13 cellular contexts compared by ENCODE assay signal in genomic region chr12:117060236-117060926, GRCh38. TPM values are rescaled to one million over a fixed set of nuclear protein-coding genes. Genes with fewer than 3 reads are reported as not detected.
DNase-seq lines count a peak whose midpoint lies in the region; ATAC-seq and TF ChIP-seq lines count a peak whose summit lies in the region.
"Had no signal": no experiment of that assay in that cellular context is flagged by ENCODE, and none has a peak within 500 bp of the region (broad histone marks: within the 10 kb centered on the region; RNA-seq: fewer than 3 reads in every experiment).

No MANE protein-coding gene starts in this region.

- intact Hi-C loops in activated CD8-positive, alpha-beta T cell treated with anti-CD3 and anti-CD28 coated beads for 36 hours (cut with micrococcal nuclease): no loop called here

- peak overlapping the region; percentile 75 for H3K27ac Mint-ChIP-seq in activated CD8-positive, alpha-beta T cell treated with anti-CD3 and anti-CD28 coated beads, Interleukin-2, amount 10 ng/mL, durations not matched to agents 7 days and 5 days
- H3K27ac Mint-ChIP-seq in activated CD8-positive, alpha-beta T cell treated with anti-CD3 and anti-CD28 coated beads for 36 hours: no peak overlapping the region
- H3K27ac Mint-ChIP-seq in type B pancreatic cell: peak overlapping the region; percentile 86
- H3K27ac Mint-ChIP-seq: activated T-helper 1 cell treated with anti-CD3 and anti-CD28 coated beads, Interleukin-12 subunit alpha, Interleukin-12 subunit beta, Interleukin-2, Interleukin-4 antibody, amounts not matched to agents 30 ng/mL and 10 ng/mL and 1 ng/mL, durations not matched to agents 14 hours and 24 hours and 36 hours had no signal

- CTCF ChIA-PET in activated CD8-positive, alpha-beta T cell treated with anti-CD3 and anti-CD28 coated beads, Interleukin-2, amount 10 ng/mL, durations not matched to agents 7 days and 5 days (lab: Charles Lee): interaction anchor here (1.0 to 1.6 kb wide), 2 partner anchors 36 to 59 kb away, joined by 3 read pairs; no protein-coding TSS in a partner anchor
- CTCF ChIA-PET in activated CD8-positive, alpha-beta T cell treated with anti-CD3 and anti-CD28 coated beads for 36 hours (lab: Charles Lee): no interaction called here

- H3K27me3 Mint-ChIP-seq in activated CD8-positive, alpha-beta T cell treated with anti-CD3 and anti-CD28 coated beads, Interleukin-2, amount 10 ng/mL, durations not matched to agents 7 days and 5 days (ENCODE audit: low read depth): no peaks in the 10 kb centered on the region
- no peaks in the 10 kb centered on the region for H3K27me3 Mint-ChIP-seq in activated CD8-positive, alpha-beta T cell treated with anti-CD3 and anti-CD28 coated beads for 36 hours
- H3K27me3 Mint-ChIP-seq in type B pancreatic cell: peaks cover 9% of the 10 kb centered on the region

- no peak for ATAC-seq in activated CD8-positive, alpha-beta T cell treated with anti-CD3 and anti-CD28 coated beads, Interleukin-2, amount 10 ng/mL, durations not matched to agents 7 days and 5 days
- ATAC-seq in activated CD8-positive, alpha-beta T cell treated with anti-CD3 and anti-CD28 coated beads for 36 hours: no peak
- ATAC-seq in HG03439 (IDR thresholded peaks at IDR 0.05; ENCODE audit: unreplicated experiment): no peak

- no peaks in the 10 kb centered on the region for H3K9me3 Mint-ChIP-seq in activated CD8-positive, alpha-beta T cell treated with anti-CD3 and anti-CD28 coated beads, Interleukin-2, amount 10 ng/mL, durations not matched to agents 7 days and 5 days (ENCODE audit: insufficient read depth)
- no peaks in the 10 kb centered on the region for H3K9me3 Mint-ChIP-seq in activated CD8-positive, alpha-beta T cell treated with anti-CD3 and anti-CD28 coated beads for 36 hours
- H3K9me3 Mint-ChIP-seq in type B pancreatic cell: no peaks in the 10 kb centered on the region
- H3K9me3 Mint-ChIP-seq: activated T-helper 1 cell treated with anti-CD3 and anti-CD28 coated beads, Interleukin-12 subunit alpha, Interleukin-12 subunit beta, Interleukin-2, Interleukin-4 antibody, amounts not matched to agents 30 ng/mL and 10 ng/mL and 1 ng/mL, durations not matched to agents 14 hours and 24 hours and 36 hours had no signal

- no peak for DNase-seq in activated CD8-positive, alpha-beta T cell treated with anti-CD3 and anti-CD28 coated beads, Interleukin-2, amount 10 ng/mL, durations not matched to agents 7 days and 5 days
- no peak for DNase-seq in activated CD8-positive, alpha-beta T cell treated with anti-CD3 and anti-CD28 coated beads for 36 hours
- peak in 27 of 51 donors; percentile 4 to 78 (median 37) for DNase-seq in hypothalamus (lab: John Stamatoyannopoulos, UW)
- no peak for DNase-seq in type B pancreatic cell (ENCODE audit: extremely low spot score, unreplicated experiment)
- no peak for DNase-seq in GOT3 (lab: John Stamatoyannopoulos, UW)
- DNase-seq in activated T-cell treated with anti-CD3 and anti-CD28 coated beads for 4 hours: no peak
- DNase-seq: NCI-H1694; stimulated activated CD4-positive, alpha-beta T cell treated with anti-CD3 and anti-CD28 coated beads, Interleukin-2, amount 100 ng/mL, for 24 hours had no signal

- peaks cover 50% of the 10 kb centered on the region for H3K36me3 Mint-ChIP-seq in activated CD8-positive, alpha-beta T cell treated with anti-CD3 and anti-CD28 coated beads, Interleukin-2, amount 10 ng/mL, durations not matched to agents 7 days and 5 days (ENCODE audit: low read depth)
- no peaks in the 10 kb centered on the region for H3K36me3 Mint-ChIP-seq in activated CD8-positive, alpha-beta T cell treated with anti-CD3 and anti-CD28 coated beads for 36 hours (ENCODE audit: low read depth)
- H3K36me3 Mint-ChIP-seq in type B pancreatic cell: no peaks in the 10 kb centered on the region

- H3K4me3 Mint-ChIP-seq in activated CD8-positive, alpha-beta T cell treated with anti-CD3 and anti-CD28 coated beads, Interleukin-2, amount 10 ng/mL, durations not matched to agents 7 days and 5 days: no peak overlapping the region
- H3K4me3 Mint-ChIP-seq in activated CD8-positive, alpha-beta T cell treated with anti-CD3 and anti-CD28 coated beads for 36 hours: no peak overlapping the region
- H3K4me3 Mint-ChIP-seq in type B pancreatic cell: peak overlapping the region; percentile 61
- H3K4me3 Mint-ChIP-seq: activated T-helper 1 cell treated with anti-CD3 and anti-CD28 coated beads, Interleukin-12 subunit alpha, Interleukin-12 subunit beta, Interleukin-2, Interleukin-4 antibody, amounts not matched to agents 30 ng/mL and 10 ng/mL and 1 ng/mL, durations not matched to agents 14 hours and 24 hours and 36 hours had no signal

- peak overlapping the region; percentile 86 for H3K27ac ChIP-seq in VCaP
- H3K27ac ChIP-seq: epithelial cell of prostate had no signal

- POLR2A ChIA-PET in activated CD8-positive, alpha-beta T cell treated with anti-CD3 and anti-CD28 coated beads, Interleukin-2, amount 10 ng/mL, durations not matched to agents 7 days and 5 days (lab: Charles Lee): interaction anchor here (0.7 kb wide), 1 partner anchor 101 kb away, joined by 3 read pairs; no protein-coding TSS in a partner anchor
- POLR2A ChIA-PET in activated CD8-positive, alpha-beta T cell treated with anti-CD3 and anti-CD28 coated beads for 36 hours (lab: Charles Lee): interaction anchor here (1.0 kb wide), 1 partner anchor 74 kb away, joined by 3 read pairs; no protein-coding TSS in a partner anchor

- H3K4me1 Mint-ChIP-seq in activated CD8-positive, alpha-beta T cell treated with anti-CD3 and anti-CD28 coated beads, Interleukin-2, amount 10 ng/mL, durations not matched to agents 7 days and 5 days (ENCODE audit: low read depth): peaks cover 68% of the 10 kb centered on the region
- peaks cover 26% of the 10 kb centered on the region for H3K4me1 Mint-ChIP-seq in activated CD8-positive, alpha-beta T cell treated with anti-CD3 and anti-CD28 coated beads for 36 hours (ENCODE audit: low read depth)
- peaks cover 25% of the 10 kb centered on the region for H3K4me1 Mint-ChIP-seq in type B pancreatic cell (ENCODE audit: unreplicated experiment)

- TF ChIP-seq CTCF in activated CD8-positive, alpha-beta T cell treated with anti-CD3 and anti-CD28 coated beads for 36 hours (IDR thresholded peaks at IDR 0.05): no peak
- TF ChIP-seq CTCF in VCaP (conservative IDR thresholded peaks at IDR 0.05) (no peak), type B pancreatic cell (conservative IDR thresholded peaks at IDR 0.05) (no peak)

RNA-seq across cellular contexts. Expression of gene TESC, which starts 38.8 kb away (rescaled TPM):
- 100 to 1,000 TPM; 103 to 106 TPM for total RNA-seq in activated CD8-positive, alpha-beta T cell treated with anti-CD3 and anti-CD28 coated beads, Interleukin-2, amount 10 ng/mL, durations not matched to agents 7 days and 5 days
- total RNA-seq in activated CD8-positive, alpha-beta T cell treated with anti-CD3 and anti-CD28 coated beads for 36 hours: 10 to 100 TPM; 41.7 to 46.8 TPM
- total RNA-seq in type B pancreatic cell (ENCODE audit: low replicate concordance): 7.2 and 7.4 TPM in 2 replicates
- total RNA-seq: bronchial epithelial cell had no signal

Comparison
In these comparisons a context has a peak if more than half of its experiments do, and no peak if none do; other contexts are left out.
1. DNase-seq: peak in hypothalamus (27 of 51); none in activated CD8-positive, alpha-beta T cell treated with anti-CD3 and anti-CD28 coated beads, Interleukin-2, amount 10 ng/mL, durations not matched to agents 7 days and 5 days (single experiment), activated CD8-positive, alpha-beta T cell treated with anti-CD3 and anti-CD28 coated beads for 36 hours (single experiment), type B pancreatic cell (single experiment), GOT3 (single experiment) and activated T-cell treated with anti-CD3 and anti-CD28 coated beads for 4 hours (single experiment).